In genomic region chr4:127856485-127857447, GRCh38 we compare ENCODE assay signal across 1 cellular context.
TF ChIP-seq lines count a peak whose summit lies in the region.

No MANE protein-coding gene starts in this region.

TF ChIP-seq in GM12878, 131 proteins besides CTCF, POLR2A, EP300 and RAD21 (continued from another document and continues in another):
- TF ChIP-seq, protein P1, sequence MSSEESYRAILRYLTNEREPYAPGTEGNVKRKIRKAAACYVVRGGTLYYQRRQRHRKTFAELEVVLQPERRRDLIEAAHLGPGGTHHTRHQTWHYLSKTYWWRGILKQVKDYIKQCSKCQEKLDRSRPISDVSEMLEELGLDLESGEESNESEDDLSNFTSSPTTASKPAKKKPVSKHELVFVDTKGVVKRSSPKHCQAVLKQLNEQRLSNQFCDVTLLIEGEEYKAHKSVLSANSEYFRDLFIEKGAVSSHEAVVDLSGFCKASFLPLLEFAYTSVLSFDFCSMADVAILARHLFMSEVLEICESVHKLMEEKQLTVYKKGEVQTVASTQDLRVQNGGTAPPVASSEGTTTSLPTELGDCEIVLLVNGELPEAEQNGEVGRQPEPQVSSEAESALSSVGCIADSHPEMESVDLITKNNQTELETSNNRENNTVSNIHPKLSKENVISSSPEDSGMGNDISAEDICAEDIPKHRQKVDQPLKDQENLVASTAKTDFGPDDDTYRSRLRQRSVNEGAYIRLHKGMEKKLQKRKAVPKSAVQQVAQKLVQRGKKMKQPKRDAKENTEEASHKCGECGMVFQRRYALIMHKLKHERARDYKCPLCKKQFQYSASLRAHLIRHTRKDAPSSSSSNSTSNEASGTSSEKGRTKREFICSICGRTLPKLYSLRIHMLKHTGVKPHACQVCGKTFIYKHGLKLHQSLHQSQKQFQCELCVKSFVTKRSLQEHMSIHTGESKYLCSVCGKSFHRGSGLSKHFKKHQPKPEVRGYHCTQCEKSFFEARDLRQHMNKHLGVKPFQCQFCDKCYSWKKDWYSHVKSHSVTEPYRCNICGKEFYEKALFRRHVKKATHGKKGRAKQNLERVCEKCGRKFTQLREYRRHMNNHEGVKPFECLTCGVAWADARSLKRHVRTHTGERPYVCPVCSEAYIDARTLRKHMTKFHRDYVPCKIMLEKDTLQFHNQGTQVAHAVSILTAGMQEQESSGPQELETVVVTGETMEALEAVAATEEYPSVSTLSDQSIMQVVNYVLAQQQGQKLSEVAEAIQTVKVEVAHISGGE (CRISPR knock-in tag; IDR thresholded peaks at IDR 0.05) = no peak
- TF ChIP-seq, protein P2, sequence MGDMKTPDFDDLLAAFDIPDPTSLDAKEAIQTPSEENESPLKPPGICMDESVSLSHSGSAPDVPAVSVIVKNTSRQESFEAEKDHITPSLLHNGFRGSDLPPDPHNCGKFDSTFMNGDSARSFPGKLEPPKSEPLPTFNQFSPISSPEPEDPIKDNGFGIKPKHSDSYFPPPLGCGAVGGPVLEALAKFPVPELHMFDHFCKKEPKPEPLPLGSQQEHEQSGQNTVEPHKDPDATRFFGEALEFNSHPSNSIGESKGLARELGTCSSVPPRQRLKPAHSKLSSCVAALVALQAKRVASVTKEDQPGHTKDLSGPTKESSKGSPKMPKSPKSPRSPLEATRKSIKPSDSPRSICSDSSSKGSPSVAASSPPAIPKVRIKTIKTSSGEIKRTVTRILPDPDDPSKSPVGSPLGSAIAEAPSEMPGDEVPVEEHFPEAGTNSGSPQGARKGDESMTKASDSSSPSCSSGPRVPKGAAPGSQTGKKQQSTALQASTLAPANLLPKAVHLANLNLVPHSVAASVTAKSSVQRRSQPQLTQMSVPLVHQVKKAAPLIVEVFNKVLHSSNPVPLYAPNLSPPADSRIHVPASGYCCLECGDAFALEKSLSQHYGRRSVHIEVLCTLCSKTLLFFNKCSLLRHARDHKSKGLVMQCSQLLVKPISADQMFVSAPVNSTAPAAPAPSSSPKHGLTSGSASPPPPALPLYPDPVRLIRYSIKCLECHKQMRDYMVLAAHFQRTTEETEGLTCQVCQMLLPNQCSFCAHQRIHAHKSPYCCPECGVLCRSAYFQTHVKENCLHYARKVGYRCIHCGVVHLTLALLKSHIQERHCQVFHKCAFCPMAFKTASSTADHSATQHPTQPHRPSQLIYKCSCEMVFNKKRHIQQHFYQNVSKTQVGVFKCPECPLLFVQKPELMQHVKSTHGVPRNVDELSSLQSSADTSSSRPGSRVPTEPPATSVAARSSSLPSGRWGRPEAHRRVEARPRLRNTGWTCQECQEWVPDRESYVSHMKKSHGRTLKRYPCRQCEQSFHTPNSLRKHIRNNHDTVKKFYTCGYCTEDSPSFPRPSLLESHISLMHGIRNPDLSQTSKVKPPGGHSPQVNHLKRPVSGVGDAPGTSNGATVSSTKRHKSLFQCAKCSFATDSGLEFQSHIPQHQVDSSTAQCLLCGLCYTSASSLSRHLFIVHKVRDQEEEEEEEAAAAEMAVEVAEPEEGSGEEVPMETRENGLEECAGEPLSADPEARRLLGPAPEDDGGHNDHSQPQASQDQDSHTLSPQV (IDR thresholded peaks at IDR 0.05) = no peak
- TF ChIP-seq KDM1A (IDR thresholded peaks at IDR 0.05; ENCODE audit: borderline replicate concordance) (no peak), MEF2A (IDR thresholded peaks at IDR 0.05; ENCODE audit: insufficient read depth, low read depth, low read length) (0 out of 2 replicates have a peak, but pooled peaks have one; percentile 44), NR2C2 (IDR thresholded peaks at IDR 0.05; ENCODE audit: borderline replicate concordance, control insufficient read depth, insufficient read length, low read depth) (no peak), CREM (IDR thresholded peaks at IDR 0.05; ENCODE audit: low read depth) (peak; percentile 71), MYC (IDR thresholded peaks at IDR 0.05; ENCODE audit: insufficient read depth, insufficient read length, insufficient replicate concordance, low read length, severe bottlenecking) (no peak), HSF1 (IDR thresholded peaks at IDR 0.05; ENCODE audit: low read depth, low read length) (no peak), GABPA (IDR thresholded peaks at IDR 0.05; ENCODE audit: low read depth) (no peak), PML (IDR thresholded peaks at IDR 0.05; ENCODE audit: low read length) (peak; percentile 60; the same call in 1 of the 2 replicates), ZBTB33 (IDR thresholded peaks at IDR 0.05) (no peak), PRDM15 (CRISPR knock-in tag; IDR thresholded peaks at IDR 0.05) (no peak), ZNF384 (IDR thresholded peaks at IDR 0.05; ENCODE audit: borderline replicate concordance, low read depth, low read length) (no peak), SKIL (IDR thresholded peaks at IDR 0.05; ENCODE audit: low read depth, poor library complexity, severe bottlenecking) (no peak), DPF2 (IDR thresholded peaks at IDR 0.05) (peak; percentile 92), NBN (IDR thresholded peaks at IDR 0.05) (peak; percentile 52; the same call in 1 of the 2 replicates), POLR2AphosphoS2 (IDR thresholded peaks at IDR 0.05; ENCODE audit: low read depth, low read length) (no peak), GATAD2B (conservative IDR thresholded peaks at IDR 0.05; ENCODE audit: low read depth) (0 out of 2 replicates have a peak, but pooled peaks have one; percentile 30), SMC3 (IDR thresholded peaks at IDR 0.05; ENCODE audit: borderline replicate concordance, low read length) (no peak), TCF12 (IDR thresholded peaks at IDR 0.05; ENCODE audit: low read depth, low read length) (no peak), ASH2L (IDR thresholded peaks at IDR 0.05; ENCODE audit: borderline replicate concordance, low read depth) (no peak), MTA2 (IDR thresholded peaks at IDR 0.05; ENCODE audit: low read depth) (peak; percentile 97)
- TF ChIP-seq, protein P3, sequence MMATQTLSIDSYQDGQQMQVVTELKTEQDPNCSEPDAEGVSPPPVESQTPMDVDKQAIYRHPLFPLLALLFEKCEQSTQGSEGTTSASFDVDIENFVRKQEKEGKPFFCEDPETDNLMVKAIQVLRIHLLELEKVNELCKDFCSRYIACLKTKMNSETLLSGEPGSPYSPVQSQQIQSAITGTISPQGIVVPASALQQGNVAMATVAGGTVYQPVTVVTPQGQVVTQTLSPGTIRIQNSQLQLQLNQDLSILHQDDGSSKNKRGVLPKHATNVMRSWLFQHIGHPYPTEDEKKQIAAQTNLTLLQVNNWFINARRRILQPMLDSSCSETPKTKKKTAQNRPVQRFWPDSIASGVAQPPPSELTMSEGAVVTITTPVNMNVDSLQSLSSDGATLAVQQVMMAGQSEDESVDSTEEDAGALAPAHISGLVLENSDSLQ (IDR thresholded peaks at IDR 0.05) = peak; percentile 84
- TF ChIP-seq, protein P4, sequence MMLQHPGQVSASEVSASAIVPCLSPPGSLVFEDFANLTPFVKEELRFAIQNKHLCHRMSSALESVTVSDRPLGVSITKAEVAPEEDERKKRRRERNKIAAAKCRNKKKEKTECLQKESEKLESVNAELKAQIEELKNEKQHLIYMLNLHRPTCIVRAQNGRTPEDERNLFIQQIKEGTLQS (IDR thresholded peaks at IDR 0.05; ENCODE audit: borderline replicate concordance, extremely low read depth, low read depth, low read length) = no peak
- TF ChIP-seq, protein P5, sequence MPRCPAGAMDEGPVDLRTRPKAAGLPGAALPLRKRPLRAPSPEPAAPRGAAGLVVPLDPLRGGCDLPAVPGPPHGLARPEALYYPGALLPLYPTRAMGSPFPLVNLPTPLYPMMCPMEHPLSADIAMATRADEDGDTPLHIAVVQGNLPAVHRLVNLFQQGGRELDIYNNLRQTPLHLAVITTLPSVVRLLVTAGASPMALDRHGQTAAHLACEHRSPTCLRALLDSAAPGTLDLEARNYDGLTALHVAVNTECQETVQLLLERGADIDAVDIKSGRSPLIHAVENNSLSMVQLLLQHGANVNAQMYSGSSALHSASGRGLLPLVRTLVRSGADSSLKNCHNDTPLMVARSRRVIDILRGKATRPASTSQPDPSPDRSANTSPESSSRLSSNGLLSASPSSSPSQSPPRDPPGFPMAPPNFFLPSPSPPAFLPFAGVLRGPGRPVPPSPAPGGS (IDR thresholded peaks at IDR 0.05; ENCODE audit: borderline replicate concordance, insufficient read depth, low read depth, low read length, poor library complexity, severe bottlenecking) = no peak
- TF ChIP-seq, protein P6, sequence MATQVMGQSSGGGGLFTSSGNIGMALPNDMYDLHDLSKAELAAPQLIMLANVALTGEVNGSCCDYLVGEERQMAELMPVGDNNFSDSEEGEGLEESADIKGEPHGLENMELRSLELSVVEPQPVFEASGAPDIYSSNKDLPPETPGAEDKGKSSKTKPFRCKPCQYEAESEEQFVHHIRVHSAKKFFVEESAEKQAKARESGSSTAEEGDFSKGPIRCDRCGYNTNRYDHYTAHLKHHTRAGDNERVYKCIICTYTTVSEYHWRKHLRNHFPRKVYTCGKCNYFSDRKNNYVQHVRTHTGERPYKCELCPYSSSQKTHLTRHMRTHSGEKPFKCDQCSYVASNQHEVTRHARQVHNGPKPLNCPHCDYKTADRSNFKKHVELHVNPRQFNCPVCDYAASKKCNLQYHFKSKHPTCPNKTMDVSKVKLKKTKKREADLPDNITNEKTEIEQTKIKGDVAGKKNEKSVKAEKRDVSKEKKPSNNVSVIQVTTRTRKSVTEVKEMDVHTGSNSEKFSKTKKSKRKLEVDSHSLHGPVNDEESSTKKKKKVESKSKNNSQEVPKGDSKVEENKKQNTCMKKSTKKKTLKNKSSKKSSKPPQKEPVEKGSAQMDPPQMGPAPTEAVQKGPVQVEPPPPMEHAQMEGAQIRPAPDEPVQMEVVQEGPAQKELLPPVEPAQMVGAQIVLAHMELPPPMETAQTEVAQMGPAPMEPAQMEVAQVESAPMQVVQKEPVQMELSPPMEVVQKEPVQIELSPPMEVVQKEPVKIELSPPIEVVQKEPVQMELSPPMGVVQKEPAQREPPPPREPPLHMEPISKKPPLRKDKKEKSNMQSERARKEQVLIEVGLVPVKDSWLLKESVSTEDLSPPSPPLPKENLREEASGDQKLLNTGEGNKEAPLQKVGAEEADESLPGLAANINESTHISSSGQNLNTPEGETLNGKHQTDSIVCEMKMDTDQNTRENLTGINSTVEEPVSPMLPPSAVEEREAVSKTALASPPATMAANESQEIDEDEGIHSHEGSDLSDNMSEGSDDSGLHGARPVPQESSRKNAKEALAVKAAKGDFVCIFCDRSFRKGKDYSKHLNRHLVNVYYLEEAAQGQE (IDR thresholded peaks at IDR 0.05; ENCODE audit: low read depth, low read length) = no peak
